8 cellular contexts compared by ENCODE assay signal in genomic region chr4:77358315-77358928, GRCh38.
DNase-seq lines count a peak whose midpoint lies in the region; ATAC-seq, FAIRE-seq and TF ChIP-seq lines count a peak whose summit lies in the region.

No MANE protein-coding gene starts in this region.

- no peak for TF ChIP-seq POLR2A in erythroblast (IDR thresholded peaks at IDR 0.05; ENCODE audit: low read length)

- peak; percentile 52 for DNase-seq in NCI-H82 (lab: John Stamatoyannopoulos, UW)
- no peak for DNase-seq in NCI-H82 treated with DMSO at 0.1 percent for 48 hours (lab: John Stamatoyannopoulos, UW; ENCODE audit: unreplicated experiment)
- DNase-seq in RCC 7860 (ENCODE audit: low spot score), result peak; percentile 4
- peak; percentile 9 to 39 for DNase-seq in erythroblast (lab: John Stamatoyannopoulos, UW)
- DNase-seq in mesenteric fat pad (ENCODE audit: low spot score), result no peak

- TF ChIP-seq CTCF in nephron (IDR thresholded peaks at IDR 0.05; ENCODE audit: unreplicated experiment in 3 of 3), result peak; percentile 52 to 69 (median 58)

- no peak overlapping the region for H3K4me3 Mint-ChIP-seq in nephron

- H3K27ac Mint-ChIP-seq in nephron, result peak overlapping the region in 1 of 3 experiments; percentile 16

- peaks cover 13% of the 10 kb centered on the region for H3K4me1 Mint-ChIP-seq in nephron

- H3K9me3 Mint-ChIP-seq in nephron, result no peaks in the 10 kb centered on the region

- peak; percentile 46 for ATAC-seq in HG02623 (IDR thresholded peaks at IDR 0.05; ENCODE audit: unreplicated experiment)
- ATAC-seq in HG03571 (IDR thresholded peaks at IDR 0.05; ENCODE audit: unreplicated experiment), result no peak

- H3K36me3 Mint-ChIP-seq in nephron (ENCODE audit: low read depth), result no peaks in the 10 kb centered on the region

- peaks cover 7% of the 10 kb centered on the region for H3K27me3 Mint-ChIP-seq in nephron (ENCODE audit: low read depth)

- no peak for FAIRE-seq in RCC 7860 (lab: Jason Lieb, UNC)

Comparison
In these comparisons a context has a peak if more than half of its experiments do, and no peak if none do; other contexts are left out.
1. DNase-seq: peak in NCI-H82 (single experiment), RCC 7860 (single experiment) and erythroblast (2 of 2); none in NCI-H82 treated with DMSO at 0.1 percent for 48 hours (single experiment) and mesenteric fat pad (single experiment).